13 cellular contexts compared by ENCODE assay signal in genomic region chr7:135744938-135745701, GRCh38. TPM values are rescaled to one million over a fixed set of nuclear protein-coding genes. Genes with fewer than 3 reads are reported as not detected.
A peak's percentile ranks its signal among the peaks of the same experiment; 100 is the strongest.
DNase-seq lines count a peak whose midpoint lies in the region; ATAC-seq, FAIRE-seq and TF ChIP-seq lines count a peak whose summit lies in the region.
"Had no signal": no experiment of that assay in that cellular context is flagged by ENCODE, and none has a peak within 500 bp of the region (broad histone marks: within the 10 kb centered on the region; RNA-seq: fewer than 3 reads in every experiment).

No MANE protein-coding gene starts in this region.

- WGBS in IMR-90 (ENCODE audit: extremely low coverage in 2 of 2, insufficient read length in 1 of 2), 2 experiments, result 31% methylated on average over 5 of the region's 8 CpGs; no CpG with 5 or more reads in 1 of the 2 experiments

- peak overlapping the region; percentile 57; the same call in 1 of the 2 replicates for H3K23ac ChIP-seq in IMR-90 (ENCODE audit: low read depth, low read length)

- peak overlapping the region; percentile 73 for H3K14ac ChIP-seq in IMR-90 (replicated peaks; ENCODE audit: low read depth, low read length)

- peak overlapping the region; percentile 91 for H4K91ac ChIP-seq in IMR-90 (ENCODE audit: insufficient read depth, low read depth, low read length)

- H2BK5ac ChIP-seq in IMR-90 (ENCODE audit: low read depth, low read length, poor library complexity, severe bottlenecking), result peak overlapping the region; percentile 82

- peak; percentile 55 for ATAC-seq in IMR-90 (ENCODE audit: low read depth)
- peak; percentile 46 for ATAC-seq in left lung
- no peak for ATAC-seq in CD4-positive, alpha-beta T cell (ENCODE audit: poor library complexity)
- ATAC-seq in HG03280 (IDR thresholded peaks at IDR 0.05; ENCODE audit: unreplicated experiment), result no peak

- POLR2A ChIA-PET in IMR-90 (lab: Charles Lee; ENCODE audit: unreplicated experiment), result no interaction called here
- POLR2A ChIA-PET in CD4-positive, alpha-beta T cell (lab: Charles Lee), result no interaction called here

- FAIRE-seq in urothelium cell line (lab: Jason Lieb, UNC), result no peak

- CTCF ChIA-PET in IMR-90 (lab: Yijun Ruan, JAX), result interaction anchor here (0.7 kb wide), 1 partner anchor 68 kb away, joined by 3 read pairs; no protein-coding TSS in a partner anchor
- CTCF ChIA-PET in CD4-positive, alpha-beta T cell (lab: Charles Lee), result no interaction called here

- peak overlapping the region; percentile 63 for H3K18ac ChIP-seq in IMR-90 (ENCODE audit: low read depth, low read length)

- peaks cover 0 to 9% of the 10 kb centered on the region in 2 experiments; a peak in 1 of 4 replicates for H3K79me1 ChIP-seq in IMR-90 (ENCODE audit: low read depth in 1 of 2, low read length in 2 of 2)

- H3K4me2 ChIP-seq in IMR-90 (ENCODE audit: low read depth, low read length), result no peak overlapping the region

- H3K27ac ChIP-seq in IMR-90 (ENCODE audit: insufficient read depth, low read length), result peak overlapping the region; percentile 82
- H3K27ac ChIP-seq in brain microvascular endothelial cell, result peak overlapping the region; percentile 79
- H3K27ac ChIP-seq in left lung, result peak overlapping the region in 1 of 2 donors; percentile 33
- H3K27ac ChIP-seq in CD4-positive, alpha-beta T cell (ENCODE audit: low read depth, low read length), result no peak overlapping the region

- H3K9me3 ChIP-seq in IMR-90 (ENCODE audit: control insufficient read depth, insufficient read depth, low read length), result no peaks in the 10 kb centered on the region
- no peaks in the 10 kb centered on the region for H3K9me3 ChIP-seq in left lung
- H3K9me3 ChIP-seq in CD4-positive, alpha-beta T cell (ENCODE audit: control insufficient read depth, low read length), result no peaks in the 10 kb centered on the region

- peak overlapping the region; percentile 88 for H2BK120ac ChIP-seq in IMR-90 (ENCODE audit: low read depth, low read length)

- H2AK5ac ChIP-seq in IMR-90 (ENCODE audit: low read depth, low read length), result peak overlapping the region; percentile 93

- peak overlapping the region; percentile 88 for H3K4ac ChIP-seq in IMR-90 (ENCODE audit: low read depth, low read length)

- H2AFZ ChIP-seq in IMR-90 (replicated peaks; ENCODE audit: low read length, poor library complexity), result peak overlapping the region; percentile 69

- H3K27me3 Mint-ChIP-seq in CD4-positive, alpha-beta T cell, result peaks cover 13% of the 10 kb centered on the region

- H3K36me3 ChIP-seq in IMR-90 (ENCODE audit: control insufficient read depth, insufficient read depth, low read length) (no peaks in the 10 kb centered on the region), brain microvascular endothelial cell (replicated peaks) (no peaks in the 10 kb centered on the region), left lung (no peaks in the 10 kb centered on the region)

- peak overlapping the region; percentile 78 for H3K56ac ChIP-seq in IMR-90 (ENCODE audit: extremely low read depth, insufficient read depth, low read length)

- no peak overlapping the region for H3K4me3 Mint-ChIP-seq in CD4-positive, alpha-beta T cell

- no peak for TF ChIP-seq CTCF in IMR-90 (conservative IDR thresholded peaks at IDR 0.05; ENCODE audit: low read depth, low read length)
- no peak for TF ChIP-seq CTCF in brain microvascular endothelial cell (IDR thresholded peaks at IDR 0.05; ENCODE audit: low read depth, low read length, missing control alignments)
- TF ChIP-seq CTCF in left lung (IDR thresholded peaks at IDR 0.05), result no peak
- TF ChIP-seq CTCF in CD4-positive, alpha-beta T cell (IDR thresholded peaks at IDR 0.05), result no peak

- peak overlapping the region; percentile 87 for H2BK20ac ChIP-seq in IMR-90 (ENCODE audit: low read depth, low read length)

- no peaks in the 10 kb centered on the region for H4K20me1 ChIP-seq in IMR-90 (ENCODE audit: insufficient read depth, low read length)

- H2BK15ac ChIP-seq in IMR-90 (ENCODE audit: low read depth, low read length), result peak overlapping the region; percentile 89; the same call in 2 of the 3 replicates

- in situ Hi-C loops in IMR-90 (cut with MboI; ENCODE audit: low sequenced_read_pairs), result no loop called here
- in situ Hi-C loops in brain microvascular endothelial cell (cut with HindIII; ENCODE audit: low pct_ligation_motif_present, low sequenced_read_pairs), result no loop called here

- peak; percentile 86 for DNase-seq in IMR-90
- peak; percentile 68 for DNase-seq in brain microvascular endothelial cell
- no peak for DNase-seq in left lung
- peak; percentile 23 for DNase-seq in urothelium cell line (ENCODE audit: low spot score)
- DNase-seq in CD4-positive, alpha-beta T cell, result no peak
- DNase-seq in T-helper 2 cell, result no peak
- DNase-seq: activated CD4-positive, CD25-positive, alpha-beta regulatory T cell treated with anti-CD3 and anti-CD28 coated beads, Interleukin-2, amount 50 U/mL, for 72 hours; activated naive CD4-positive, alpha-beta T cell treated with Interleukin-2 at 50 U/mL for 16 hours; erythroblast; GOT3; mesendoderm; RPMI8226 had no signal

- no peak overlapping the region for H3K27ac Mint-ChIP-seq in CD4-positive, alpha-beta T cell

- no peak overlapping the region for H3K4me3 ChIP-seq in IMR-90 (ENCODE audit: insufficient read depth, low read depth, low read length)
- H3K4me3 ChIP-seq in brain microvascular endothelial cell (ENCODE audit: low read depth, low read length), result no peak overlapping the region
- no peak overlapping the region for H3K4me3 ChIP-seq in left lung

- H3K4me1 ChIP-seq in IMR-90 (ENCODE audit: control insufficient read depth, insufficient read depth, low read length) (peaks cover 24% of the 10 kb centered on the region), left lung (peaks cover 0 to 5% of the 10 kb centered on the region in 2 donors)

- intact Hi-C loops in IMR-90 (cut with micrococcal nuclease), result no loop called here
- intact Hi-C loops in left lung (cut with DNase I), result no loop called here
- intact Hi-C loops in CD4-positive, alpha-beta T cell (cut with DNase I, micrococcal nuclease), result no loop called here

- peak overlapping the region; percentile 95 for H2AK9ac ChIP-seq in IMR-90 (replicated peaks; ENCODE audit: low read depth, low read length, poor library complexity)

- peak overlapping the region; percentile 39 for H4K5ac ChIP-seq in IMR-90 (ENCODE audit: low read depth, low read length)

- H3K9ac ChIP-seq in IMR-90 (ENCODE audit: low read depth, low read length), result no peak overlapping the region

- H3K9me1 ChIP-seq in IMR-90 (ENCODE audit: insufficient read depth, low read length), result peaks cover 22% of the 10 kb centered on the region

- dilution Hi-C loops in IMR-90 (cut with HindIII; ENCODE audit: low sequenced_read_pairs, unreplicated experiment), result no loop called here

- TF ChIP-seq RAD21 in IMR-90 (IDR thresholded peaks at IDR 0.05; ENCODE audit: low read length), result no peak

- H3K9me3 Mint-ChIP-seq in CD4-positive, alpha-beta T cell, result no peaks in the 10 kb centered on the region

- TF ChIP-seq POLR2A in IMR-90 (IDR thresholded peaks at IDR 0.05; ENCODE audit: low read depth, low read length), result no peak

- H4K8ac ChIP-seq in IMR-90 (ENCODE audit: low read depth in 2 of 2, low read length in 2 of 2), result peak overlapping the region; percentile 82 to 99

- BruUV-seq in IMR-90 (replicated peaks; lab: Mats Ljungman, UMichigan), result no TSS peak

- H3K27me3 ChIP-seq in IMR-90 (ENCODE audit: control insufficient read depth, insufficient read depth, low read length) (no peaks in the 10 kb centered on the region), brain microvascular endothelial cell (replicated peaks) (no peaks in the 10 kb centered on the region), left lung (no peaks in the 10 kb centered on the region)
- H3K27me3 ChIP-seq in CD4-positive, alpha-beta T cell (ENCODE audit: control insufficient read depth, insufficient read depth, low read length), result no peaks in the 10 kb centered on the region

- H3K4me1 Mint-ChIP-seq in CD4-positive, alpha-beta T cell (ENCODE audit: low read depth), result no peaks in the 10 kb centered on the region

- no peaks in the 10 kb centered on the region for H3K36me3 Mint-ChIP-seq in CD4-positive, alpha-beta T cell (ENCODE audit: low read depth)

TF ChIP-seq in IMR-90, 13 proteins besides CTCF, POLR2A, EP300 and RAD21 (continues in another document):
- no peak for TF ChIP-seq RFX5 (IDR thresholded peaks at IDR 0.05; ENCODE audit: low read depth, low read length)
- no peak for TF ChIP-seq MAFK (IDR thresholded peaks at IDR 0.05; ENCODE audit: low read depth, low read length)
- no peak for TF ChIP-seq MAZ (IDR thresholded peaks at IDR 0.05; ENCODE audit: borderline replicate concordance, low read depth, low read length)
- no peak for TF ChIP-seq RCOR1 (IDR thresholded peaks at IDR 0.05; ENCODE audit: insufficient replicate concordance, low read length)
- no peak for TF ChIP-seq CHD1 (IDR thresholded peaks at IDR 0.05; ENCODE audit: low read depth, low read length)
- TF ChIP-seq CEBPB (IDR thresholded peaks at IDR 0.05; ENCODE audit: low read depth, low read length), result peak; percentile 75
- TF ChIP-seq FOS (IDR thresholded peaks at IDR 0.05; ENCODE audit: low read depth, low read length), result peak; percentile 36; the same call in 1 of the 2 replicates
- TF ChIP-seq SMC3 (IDR thresholded peaks at IDR 0.05; ENCODE audit: low read depth, low read length), result no peak
- TF ChIP-seq USF2 (IDR thresholded peaks at IDR 0.05; ENCODE audit: low read depth, low read length), result no peak; the same call in 1 of the 2 replicates
- TF ChIP-seq MXI1 (IDR thresholded peaks at IDR 0.05; ENCODE audit: borderline replicate concordance, low read depth, low read length), result 0 out of 2 replicates have a peak, but pooled peaks have one; percentile 30

RNA-seq across cellular contexts. Expression of gene FAM180A, which starts 3.5 kb away (rescaled TPM):
- total RNA-seq in IMR-90 (2012; rRNA removed), result 1.3 and 1.4 TPM in 2 replicates
- polyA plus RNA-seq in IMR-90 (2012; rRNA removed), result 2.0 and 2.2 TPM in 2 replicates
- polyA plus RNA-seq in IMR-90 (2012; cell fraction: cytosol; rRNA removed), result 0.35 and 1.9 TPM in 2 replicates
- 0.73 and 1.5 TPM in 2 replicates for polyA plus RNA-seq in IMR-90 (2012; cell fraction: nucleus; rRNA removed; ENCODE audit: low replicate concordance)
- 1 to 10 TPM; 2.7 to 6.8 TPM for total RNA-seq in left lung
- not detected for total RNA-seq in CD4-positive, alpha-beta T cell

RNA-seq across cellular contexts. Expression of gene SLC13A4, which starts 17.1 kb away (rescaled TPM):
- total RNA-seq in IMR-90 (2012; rRNA removed) (0.56 TPM in 1 of 2 replicates, not detected in the other), left lung (not detected)
- 0.10 TPM in 1 of 2 replicates, not detected in the other for polyA plus RNA-seq in IMR-90 (2012; rRNA removed)
- polyA plus RNA-seq in IMR-90 (2012; cell fraction: cytosol; rRNA removed), result 0.12 and 0.23 TPM in 2 replicates
- polyA plus RNA-seq in IMR-90 (2012; cell fraction: nucleus; rRNA removed; ENCODE audit: low replicate concordance), result 0.16 and 0.32 TPM in 2 replicates
- not detected for total RNA-seq in CD4-positive, alpha-beta T cell

Comparison
In these comparisons a context has a peak if more than half of its experiments do, and no peak if none do; other contexts are left out.
1. ATAC-seq: peak in IMR-90 (single experiment) and left lung (single experiment); none in CD4-positive, alpha-beta T cell (single experiment) and HG03280 (single experiment).
2. DNase-seq: peak in IMR-90 (single experiment), brain microvascular endothelial cell (single experiment) and urothelium cell line (single experiment); none in left lung (0 of 2), CD4-positive, alpha-beta T cell (0 of 10) and T-helper 2 cell (0 of 5).